In the genomic region with DNA sequence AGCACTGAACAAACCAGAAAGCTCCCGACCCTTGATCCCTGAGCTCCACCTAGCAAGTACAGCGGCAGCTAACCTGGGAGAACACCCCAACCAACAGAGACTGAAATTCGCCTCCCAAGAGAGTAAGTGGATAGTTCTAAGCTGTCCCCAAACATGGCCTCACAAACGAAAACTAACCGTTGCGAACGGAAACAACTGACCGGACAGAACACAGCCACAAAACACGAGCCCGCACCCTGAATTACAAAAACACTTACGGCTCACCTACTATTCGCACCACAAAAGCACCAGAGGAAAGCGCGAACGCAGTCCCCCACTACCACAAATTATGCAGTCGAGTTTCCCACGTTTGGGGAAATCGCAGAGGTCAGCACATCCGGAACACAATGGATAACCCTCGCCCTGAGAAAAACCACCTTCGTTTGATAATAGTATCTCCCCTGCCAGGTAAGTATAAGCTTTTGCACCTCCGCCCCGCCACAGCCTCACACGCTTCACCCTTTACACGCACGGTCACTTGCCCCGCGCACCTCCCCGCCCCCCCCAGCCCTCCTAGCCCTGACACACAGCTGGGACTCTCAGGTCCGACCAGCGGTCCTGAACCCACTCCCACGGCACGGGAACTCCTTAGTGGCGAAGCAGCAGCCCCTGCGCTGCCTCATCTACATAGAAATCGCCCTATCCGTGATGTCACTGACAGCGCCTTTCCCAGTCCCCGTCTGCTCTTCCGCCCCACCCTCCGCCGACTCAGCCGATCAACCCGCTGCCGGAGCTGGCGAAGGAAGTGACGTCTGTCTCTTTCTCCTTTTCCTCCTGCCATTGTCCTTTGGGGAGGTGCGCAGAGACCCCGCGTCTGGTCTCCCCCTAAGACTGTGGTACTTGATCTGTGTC, we compare ENCODE assay signal across 1 cellular context.
TF ChIP-seq lines count a peak whose summit lies in the region.

No MANE protein-coding gene starts in this region.

TF ChIP-seq in K562, 482 proteins besides CTCF, POLR2A, EP300 and RAD21 (continued from another document and continues in another):
- TF ChIP-seq, protein P1, sequence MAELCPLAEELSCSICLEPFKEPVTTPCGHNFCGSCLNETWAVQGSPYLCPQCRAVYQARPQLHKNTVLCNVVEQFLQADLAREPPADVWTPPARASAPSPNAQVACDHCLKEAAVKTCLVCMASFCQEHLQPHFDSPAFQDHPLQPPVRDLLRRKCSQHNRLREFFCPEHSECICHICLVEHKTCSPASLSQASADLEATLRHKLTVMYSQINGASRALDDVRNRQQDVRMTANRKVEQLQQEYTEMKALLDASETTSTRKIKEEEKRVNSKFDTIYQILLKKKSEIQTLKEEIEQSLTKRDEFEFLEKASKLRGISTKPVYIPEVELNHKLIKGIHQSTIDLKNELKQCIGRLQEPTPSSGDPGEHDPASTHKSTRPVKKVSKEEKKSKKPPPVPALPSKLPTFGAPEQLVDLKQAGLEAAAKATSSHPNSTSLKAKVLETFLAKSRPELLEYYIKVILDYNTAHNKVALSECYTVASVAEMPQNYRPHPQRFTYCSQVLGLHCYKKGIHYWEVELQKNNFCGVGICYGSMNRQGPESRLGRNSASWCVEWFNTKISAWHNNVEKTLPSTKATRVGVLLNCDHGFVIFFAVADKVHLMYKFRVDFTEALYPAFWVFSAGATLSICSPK (IDR thresholded peaks at IDR 0.05; ENCODE audit: borderline replicate concordance) = 0 out of 2 replicates have a peak, but pooled peaks have one; percentile 28
- peak; percentile 79; the same call in 1 of the 2 replicates for TF ChIP-seq NCOA6 (IDR thresholded peaks at IDR 0.05)
- TF ChIP-seq PHTF2 (CRISPR knock-in tag; IDR thresholded peaks at IDR 0.05) = peak; percentile 99
- TF ChIP-seq MTA3 (IDR thresholded peaks at IDR 0.05; ENCODE audit: borderline replicate concordance) = peak; percentile 84
- TF ChIP-seq, protein P2, sequence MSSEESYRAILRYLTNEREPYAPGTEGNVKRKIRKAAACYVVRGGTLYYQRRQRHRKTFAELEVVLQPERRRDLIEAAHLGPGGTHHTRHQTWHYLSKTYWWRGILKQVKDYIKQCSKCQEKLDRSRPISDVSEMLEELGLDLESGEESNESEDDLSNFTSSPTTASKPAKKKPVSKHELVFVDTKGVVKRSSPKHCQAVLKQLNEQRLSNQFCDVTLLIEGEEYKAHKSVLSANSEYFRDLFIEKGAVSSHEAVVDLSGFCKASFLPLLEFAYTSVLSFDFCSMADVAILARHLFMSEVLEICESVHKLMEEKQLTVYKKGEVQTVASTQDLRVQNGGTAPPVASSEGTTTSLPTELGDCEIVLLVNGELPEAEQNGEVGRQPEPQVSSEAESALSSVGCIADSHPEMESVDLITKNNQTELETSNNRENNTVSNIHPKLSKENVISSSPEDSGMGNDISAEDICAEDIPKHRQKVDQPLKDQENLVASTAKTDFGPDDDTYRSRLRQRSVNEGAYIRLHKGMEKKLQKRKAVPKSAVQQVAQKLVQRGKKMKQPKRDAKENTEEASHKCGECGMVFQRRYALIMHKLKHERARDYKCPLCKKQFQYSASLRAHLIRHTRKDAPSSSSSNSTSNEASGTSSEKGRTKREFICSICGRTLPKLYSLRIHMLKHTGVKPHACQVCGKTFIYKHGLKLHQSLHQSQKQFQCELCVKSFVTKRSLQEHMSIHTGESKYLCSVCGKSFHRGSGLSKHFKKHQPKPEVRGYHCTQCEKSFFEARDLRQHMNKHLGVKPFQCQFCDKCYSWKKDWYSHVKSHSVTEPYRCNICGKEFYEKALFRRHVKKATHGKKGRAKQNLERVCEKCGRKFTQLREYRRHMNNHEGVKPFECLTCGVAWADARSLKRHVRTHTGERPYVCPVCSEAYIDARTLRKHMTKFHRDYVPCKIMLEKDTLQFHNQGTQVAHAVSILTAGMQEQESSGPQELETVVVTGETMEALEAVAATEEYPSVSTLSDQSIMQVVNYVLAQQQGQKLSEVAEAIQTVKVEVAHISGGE (CRISPR knock-in tag; IDR thresholded peaks at IDR 0.05) = peak in 1 of 3 experiments; percentile 56; a peak in 2 of 6 replicates
- peak; percentile 95; the same call in 1 of the 2 replicates for TF ChIP-seq HDAC6 (IDR thresholded peaks at IDR 0.05; ENCODE audit: low read depth, low read length)
- 0 out of 2 replicates have a peak, but pooled peaks have one; percentile 51 for TF ChIP-seq LARP7 (IDR thresholded peaks at IDR 0.05)
- peak; percentile 66 to 98; a peak in 3 of 4 replicates for TF ChIP-seq SRF (CRISPR knock-in tag; IDR thresholded peaks at IDR 0.05)
- TF ChIP-seq MEF2A (IDR thresholded peaks at IDR 0.05; ENCODE audit: control insufficient read depth, low read depth, low read length) = peak; percentile 74
- TF ChIP-seq, protein P3, sequence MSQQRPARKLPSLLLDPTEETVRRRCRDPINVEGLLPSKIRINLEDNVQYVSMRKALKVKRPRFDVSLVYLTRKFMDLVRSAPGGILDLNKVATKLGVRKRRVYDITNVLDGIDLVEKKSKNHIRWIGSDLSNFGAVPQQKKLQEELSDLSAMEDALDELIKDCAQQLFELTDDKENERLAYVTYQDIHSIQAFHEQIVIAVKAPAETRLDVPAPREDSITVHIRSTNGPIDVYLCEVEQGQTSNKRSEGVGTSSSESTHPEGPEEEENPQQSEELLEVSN (IDR thresholded peaks at IDR 0.05; ENCODE audit: borderline replicate concordance in 1 of 2, extremely low read depth in 1 of 2, insufficient read depth in 1 of 2, insufficient read length in 1 of 2, low read depth in 1 of 2, low read length in 1 of 2, poor library complexity in 1 of 2, severe bottlenecking in 1 of 2) = peak in 1 of 2 experiments; percentile 36
- TF ChIP-seq, protein P4, sequence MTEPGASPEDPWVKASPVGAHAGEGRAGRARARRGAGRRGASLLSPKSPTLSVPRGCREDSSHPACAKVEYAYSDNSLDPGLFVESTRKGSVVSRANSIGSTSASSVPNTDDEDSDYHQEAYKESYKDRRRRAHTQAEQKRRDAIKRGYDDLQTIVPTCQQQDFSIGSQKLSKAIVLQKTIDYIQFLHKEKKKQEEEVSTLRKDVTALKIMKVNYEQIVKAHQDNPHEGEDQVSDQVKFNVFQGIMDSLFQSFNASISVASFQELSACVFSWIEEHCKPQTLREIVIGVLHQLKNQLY (CRISPR knock-in tag; conservative IDR thresholded peaks at IDR 0.05) = peak; percentile 89 to 100
- TF ChIP-seq HNRNPUL1 (IDR thresholded peaks at IDR 0.05; ENCODE audit: low read length) = peak; percentile 99
- peak; percentile 84 for TF ChIP-seq PYGO2 (tag; IDR thresholded peaks at IDR 0.05)
- TF ChIP-seq HEY1 (CRISPR knock-in tag; IDR thresholded peaks at IDR 0.05; ENCODE audit: borderline replicate concordance) = peak; percentile 100
- TF ChIP-seq, protein P5, sequence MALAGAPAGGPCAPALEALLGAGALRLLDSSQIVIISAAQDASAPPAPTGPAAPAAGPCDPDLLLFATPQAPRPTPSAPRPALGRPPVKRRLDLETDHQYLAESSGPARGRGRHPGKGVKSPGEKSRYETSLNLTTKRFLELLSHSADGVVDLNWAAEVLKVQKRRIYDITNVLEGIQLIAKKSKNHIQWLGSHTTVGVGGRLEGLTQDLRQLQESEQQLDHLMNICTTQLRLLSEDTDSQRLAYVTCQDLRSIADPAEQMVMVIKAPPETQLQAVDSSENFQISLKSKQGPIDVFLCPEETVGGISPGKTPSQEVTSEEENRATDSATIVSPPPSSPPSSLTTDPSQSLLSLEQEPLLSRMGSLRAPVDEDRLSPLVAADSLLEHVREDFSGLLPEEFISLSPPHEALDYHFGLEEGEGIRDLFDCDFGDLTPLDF (CRISPR knock-in tag; IDR thresholded peaks at IDR 0.05) = peak; percentile 90
- TF ChIP-seq CCNT2 (IDR thresholded peaks at IDR 0.05; ENCODE audit: borderline replicate concordance, extremely low read depth, insufficient read length, low read depth, low read length) = peak; percentile 30
- TF ChIP-seq, protein P6, sequence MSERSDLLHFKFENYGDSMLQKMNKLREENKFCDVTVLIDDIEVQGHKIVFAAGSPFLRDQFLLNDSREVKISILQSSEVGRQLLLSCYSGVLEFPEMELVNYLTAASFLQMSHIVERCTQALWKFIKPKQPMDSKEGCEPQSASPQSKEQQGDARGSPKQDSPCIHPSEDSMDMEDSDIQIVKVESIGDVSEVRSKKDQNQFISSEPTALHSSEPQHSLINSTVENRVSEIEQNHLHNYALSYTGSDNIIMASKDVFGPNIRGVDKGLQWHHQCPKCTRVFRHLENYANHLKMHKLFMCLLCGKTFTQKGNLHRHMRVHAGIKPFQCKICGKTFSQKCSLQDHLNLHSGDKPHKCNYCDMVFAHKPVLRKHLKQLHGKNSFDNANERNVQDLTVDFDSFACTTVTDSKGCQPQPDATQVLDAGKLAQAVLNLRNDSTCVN (CRISPR knock-in tag; IDR thresholded peaks at IDR 0.05) = peak; percentile 100
- peak; percentile 98 for TF ChIP-seq GTF2F1 (IDR thresholded peaks at IDR 0.05; ENCODE audit: low read depth, low read length)
- TF ChIP-seq ZFX (CRISPR knock-in tag; IDR thresholded peaks at IDR 0.05) = peak; percentile 38
- TF ChIP-seq TCF3 (CRISPR knock-in tag; IDR thresholded peaks at IDR 0.05) = peak; percentile 32
- TF ChIP-seq ZNF583 (CRISPR knock-in tag; IDR thresholded peaks at IDR 0.05) = peak; percentile 91
- TF ChIP-seq RHOXF2B (CRISPR knock-in tag; conservative IDR thresholded peaks at IDR 0.05) = peak; percentile 100
- TF ChIP-seq KLF16 (IDR thresholded peaks at IDR 0.05) = 0 out of 2 replicates have a peak, but pooled peaks have one; percentile 17
- TF ChIP-seq NBN (IDR thresholded peaks at IDR 0.05; ENCODE audit: low read depth) = peak; percentile 96
- TF ChIP-seq ZNF165 (CRISPR knock-in tag; IDR thresholded peaks at IDR 0.05; ENCODE audit: borderline replicate concordance) = peak; percentile 20; the same call in 1 of the 2 replicates
- peak; percentile 100 for TF ChIP-seq ILF3 (IDR thresholded peaks at IDR 0.05; ENCODE audit: borderline replicate concordance)
- peak; percentile 87 for TF ChIP-seq JUNB (CRISPR knock-in tag; conservative IDR thresholded peaks at IDR 0.05)
- TF ChIP-seq, protein P7, sequence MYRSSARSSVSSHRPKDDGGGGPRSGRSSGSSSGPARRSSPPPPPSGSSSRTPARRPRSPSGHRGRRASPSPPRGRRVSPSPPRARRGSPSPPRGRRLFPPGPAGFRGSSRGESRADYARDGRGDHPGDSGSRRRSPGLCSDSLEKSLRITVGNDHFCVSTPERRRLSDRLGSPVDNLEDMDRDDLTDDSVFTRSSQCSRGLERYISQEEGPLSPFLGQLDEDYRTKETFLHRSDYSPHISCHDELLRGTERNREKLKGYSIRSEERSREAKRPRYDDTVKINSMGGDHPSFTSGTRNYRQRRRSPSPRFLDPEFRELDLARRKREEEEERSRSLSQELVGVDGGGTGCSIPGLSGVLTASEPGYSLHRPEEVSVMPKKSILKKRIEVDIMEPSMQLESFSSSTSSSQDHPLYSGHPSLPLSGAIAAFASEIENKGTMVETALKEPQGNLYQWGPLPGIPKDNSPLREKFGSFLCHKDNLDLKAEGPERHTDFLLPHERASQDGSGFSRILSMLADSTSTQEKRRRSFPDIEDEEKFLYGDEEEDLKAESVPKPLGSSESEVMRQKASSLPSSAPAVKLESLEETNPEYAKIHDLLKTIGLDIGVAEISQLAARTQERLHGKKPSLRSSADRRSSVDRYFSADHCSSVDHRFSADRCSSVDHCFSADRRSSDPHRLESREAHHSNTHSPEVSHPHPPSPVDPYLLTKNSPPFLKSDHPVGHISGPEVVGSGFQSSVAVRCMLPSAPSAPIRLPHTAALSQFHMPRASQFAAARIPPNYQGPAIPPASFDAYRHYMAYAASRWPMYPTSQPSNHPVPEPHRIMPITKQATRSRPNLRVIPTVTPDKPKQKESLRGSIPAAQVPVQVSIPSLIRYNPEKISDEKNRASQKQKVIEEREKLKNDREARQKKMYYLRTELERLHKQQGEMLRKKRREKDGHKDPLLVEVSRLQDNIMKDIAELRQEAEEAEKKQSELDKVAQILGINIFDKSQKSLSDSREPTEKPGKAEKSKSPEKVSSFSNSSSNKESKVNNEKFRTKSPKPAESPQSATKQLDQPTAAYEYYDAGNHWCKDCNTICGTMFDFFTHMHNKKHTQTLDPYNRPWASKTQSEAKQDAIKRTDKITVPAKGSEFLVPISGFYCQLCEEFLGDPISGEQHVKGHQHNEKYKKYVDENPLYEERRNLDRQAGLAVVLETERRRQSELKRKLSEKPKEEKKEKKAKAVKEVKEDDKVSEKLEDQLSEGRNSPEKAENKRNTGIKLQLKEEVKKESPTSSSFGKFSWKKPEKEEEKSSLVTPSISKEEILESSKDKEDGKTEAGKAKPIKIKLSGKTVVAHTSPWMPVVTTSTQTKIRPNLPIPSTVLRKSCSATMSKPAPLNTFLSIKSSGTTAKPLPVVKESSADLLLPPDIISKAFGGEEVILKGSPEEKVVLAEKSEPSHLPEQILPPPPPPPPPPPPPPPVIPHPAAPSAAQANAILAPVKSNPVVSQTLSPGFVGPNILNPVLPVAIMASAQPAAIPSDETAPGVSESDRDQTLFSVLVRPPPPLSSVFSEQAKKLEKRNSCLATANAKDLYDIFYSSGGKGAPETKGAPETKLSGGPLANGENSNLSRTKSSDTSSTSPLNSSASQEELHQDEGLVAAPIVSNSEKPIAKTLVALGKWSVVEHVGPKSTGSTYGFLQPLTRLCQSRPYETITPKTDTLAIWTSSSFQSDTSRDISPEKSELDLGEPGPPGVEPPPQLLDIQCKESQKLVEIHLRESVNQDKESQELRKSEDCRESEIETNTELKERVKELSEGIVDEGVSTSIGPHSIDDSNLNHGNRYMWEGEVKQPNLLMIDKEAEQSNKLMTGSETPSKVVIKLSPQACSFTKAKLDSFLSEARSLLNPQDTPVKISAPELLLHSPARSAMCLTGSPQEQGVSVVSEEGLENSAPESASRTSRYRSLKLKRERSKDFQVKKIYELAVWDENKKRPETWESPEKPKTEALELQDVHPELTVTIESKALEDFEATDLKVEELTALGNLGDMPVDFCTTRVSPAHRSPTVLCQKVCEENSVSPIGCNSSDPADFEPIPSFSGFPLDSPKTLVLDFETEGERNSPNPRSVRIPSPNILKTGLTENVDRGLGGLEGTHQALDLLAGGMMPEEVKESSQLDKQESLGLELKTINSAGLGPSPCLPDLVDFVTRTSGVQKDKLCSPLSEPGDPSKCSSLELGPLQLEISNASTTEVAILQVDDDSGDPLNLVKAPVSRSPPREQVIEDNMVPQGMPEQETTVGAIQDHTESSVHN (IDR thresholded peaks at IDR 0.05; ENCODE audit: borderline replicate concordance in 1 of 2, low read depth in 1 of 2) = peak in 1 of 2 experiments; percentile 95; a peak in 2 of 4 replicates
- peak; percentile 71 for TF ChIP-seq NCOA1 (IDR thresholded peaks at IDR 0.05; ENCODE audit: low read depth)
- peak in 1 of 2 experiments; percentile 100; a peak in 2 of 4 replicates for TF ChIP-seq KDM4B (IDR thresholded peaks at IDR 0.05; ENCODE audit: borderline replicate concordance in 2 of 2, low read depth in 1 of 2)
- TF ChIP-seq SREBF2 (CRISPR knock-in tag; IDR thresholded peaks at IDR 0.05) = 0 out of 2 replicates have a peak, but pooled peaks have one; percentile 54
- peak; percentile 92 for TF ChIP-seq ZNF75A (CRISPR knock-in tag; IDR thresholded peaks at IDR 0.05)
- TF ChIP-seq HIVEP1 (CRISPR knock-in tag; IDR thresholded peaks at IDR 0.05) = peak; percentile 96
- peak in 1 of 2 experiments; percentile 35; a peak in 2 of 4 replicates for TF ChIP-seq SIX5 (IDR thresholded peaks at IDR 0.05; ENCODE audit: borderline replicate concordance in 1 of 2, insufficient read depth in 1 of 2, low read depth in 1 of 2, low read length in 2 of 2)
- TF ChIP-seq, protein P8, sequence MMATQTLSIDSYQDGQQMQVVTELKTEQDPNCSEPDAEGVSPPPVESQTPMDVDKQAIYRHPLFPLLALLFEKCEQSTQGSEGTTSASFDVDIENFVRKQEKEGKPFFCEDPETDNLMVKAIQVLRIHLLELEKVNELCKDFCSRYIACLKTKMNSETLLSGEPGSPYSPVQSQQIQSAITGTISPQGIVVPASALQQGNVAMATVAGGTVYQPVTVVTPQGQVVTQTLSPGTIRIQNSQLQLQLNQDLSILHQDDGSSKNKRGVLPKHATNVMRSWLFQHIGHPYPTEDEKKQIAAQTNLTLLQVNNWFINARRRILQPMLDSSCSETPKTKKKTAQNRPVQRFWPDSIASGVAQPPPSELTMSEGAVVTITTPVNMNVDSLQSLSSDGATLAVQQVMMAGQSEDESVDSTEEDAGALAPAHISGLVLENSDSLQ (IDR thresholded peaks at IDR 0.05) = peak; percentile 63; the same call in 1 of the 2 replicates
